9 cellular contexts compared by ENCODE assay signal in the genomic region with DNA sequence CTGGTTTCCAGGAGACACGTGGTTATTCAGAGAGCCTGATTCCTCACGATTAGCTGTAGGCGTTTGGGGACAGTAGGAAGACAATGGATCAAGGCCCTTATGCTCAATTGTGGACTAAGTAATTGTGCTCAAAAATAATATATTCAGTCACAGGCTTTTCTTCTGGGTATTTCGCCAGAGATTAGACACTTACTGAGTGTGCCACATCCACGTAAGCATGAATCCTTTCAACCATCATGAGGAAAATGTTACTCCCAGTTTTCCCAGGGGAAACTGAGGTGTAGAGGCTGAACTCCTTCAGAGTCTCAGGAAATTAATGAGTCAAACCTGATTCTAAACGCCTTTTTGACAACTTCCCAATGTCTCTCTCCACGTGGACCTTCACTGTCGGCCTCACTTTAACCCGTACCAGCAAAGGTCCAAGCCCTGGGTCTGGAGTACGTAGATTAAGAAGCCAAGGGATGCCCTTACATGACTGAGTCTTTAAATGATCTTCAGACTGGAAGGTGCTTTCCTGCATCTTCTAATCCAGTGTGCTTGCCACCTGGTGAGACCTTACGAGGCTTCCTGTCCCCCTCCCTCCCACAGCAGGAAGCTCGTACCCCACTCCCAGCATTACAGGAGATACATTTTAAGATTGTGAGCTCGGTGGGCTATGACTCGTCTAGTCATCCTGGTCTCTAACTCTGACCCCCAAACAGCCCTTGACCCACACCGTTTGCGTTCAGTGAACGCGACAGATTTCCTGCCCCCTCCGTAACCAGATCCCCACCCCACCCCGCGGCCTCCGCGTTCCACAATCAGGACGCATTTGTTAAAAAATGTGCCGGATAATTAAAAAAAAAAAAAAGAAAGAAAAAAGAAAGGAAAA. TPM values are rescaled to one million over a fixed set of nuclear protein-coding genes. Genes with fewer than 3 reads are reported as not detected.
DNase-seq lines count a peak whose midpoint lies in the region; ATAC-seq, FAIRE-seq and TF ChIP-seq lines count a peak whose summit lies in the region.
"Had no signal": no experiment of that assay in that cellular context is flagged by ENCODE, and none has a peak within 500 bp of the region (broad histone marks: within the 10 kb centered on the region; RNA-seq: fewer than 3 reads in every experiment).

No MANE protein-coding gene starts in this region.

- H2AFZ ChIP-seq in hepatocyte = peak overlapping the region; percentile 88

- H3K36me3 ChIP-seq in hepatocyte (replicated peaks; ENCODE audit: insufficient read depth, low read depth) (no peaks in the 10 kb centered on the region), small intestine (ENCODE audit: control insufficient read depth in 2 of 2, insufficient read depth in 2 of 2, low read length in 2 of 2) (no peaks in the 10 kb centered on the region)

- H3K9me3 ChIP-seq in hepatocyte (ENCODE audit: low read depth) = no peaks in the 10 kb centered on the region
- no peaks in the 10 kb centered on the region for H3K9me3 ChIP-seq in small intestine (ENCODE audit: control insufficient read depth, low read depth)

- H3K4me3 ChIP-seq in hepatocyte (peak overlapping the region; percentile 76), small intestine (ENCODE audit: low read depth in 1 of 2, low read length in 2 of 2) (peak overlapping the region; percentile 85 to 88)

- H3K9me2 ChIP-seq in hepatocyte (replicated peaks; ENCODE audit: insufficient read depth) = no peaks in the 10 kb centered on the region

- peak; percentile 45 for DNase-seq in GF-D8 (lab: John Stamatoyannopoulos, UW)
- DNase-seq in NCI-H69 (lab: John Stamatoyannopoulos, UW) = peak; percentile 33
- peak; percentile 50 for DNase-seq in activated naive CD4-positive, alpha-beta T cell treated with anti-CD3 and anti-CD28 coated beads, Interleukin-2, amount 50 U/mL, for 16 hours
- no peak for DNase-seq in hepatocyte (ENCODE audit: low spot score)
- peak; percentile 36 for DNase-seq in small intestine
- DNase-seq in NCI-H345 treated with DMSO at 0.1 percent for 48 hours (lab: John Stamatoyannopoulos, UW; ENCODE audit: unreplicated experiment) = no peak
- DNase-seq in left lobe of liver (ENCODE audit: low spot score) = no peak

- H3K4me1 ChIP-seq in hepatocyte (ENCODE audit: insufficient read depth) (peaks cover 38% of the 10 kb centered on the region), small intestine (ENCODE audit: control insufficient read depth in 2 of 2, insufficient read depth in 1 of 2, low read depth in 1 of 2, low read length in 1 of 2) (peaks cover 13 to 19% of the 10 kb centered on the region in 2 donors)

- peaks cover 7% of the 10 kb centered on the region for H4K20me1 ChIP-seq in hepatocyte (ENCODE audit: insufficient read depth, poor library complexity, severe bottlenecking)

- peaks cover 56% of the 10 kb centered on the region for H3K79me2 ChIP-seq in hepatocyte

- no peak for ATAC-seq in left lobe of liver
- ATAC-seq in GM21528 (IDR thresholded peaks at IDR 0.05; ENCODE audit: low FRiP score, unreplicated experiment) = no peak

- H3K27ac ChIP-seq in hepatocyte (peak overlapping the region; percentile 95), small intestine (ENCODE audit: low read depth in 1 of 2, low read length in 1 of 2) (peak overlapping the region; percentile 96)

- FAIRE-seq in small intestine (lab: Jason Lieb, UNC) = no peak

- 12% methylated on average over 24 of the region's 25 CpGs for WGBS in hepatocyte (ENCODE audit: low lambda C conversion rate, missing lambda C conversion rate)
- 6 to 7% (median 7%) methylated on average over 25 of the region's 25 CpGs for WGBS in small intestine, 3 donors

- H3K27me3 ChIP-seq in hepatocyte (no peaks in the 10 kb centered on the region), small intestine (ENCODE audit: control insufficient read depth in 2 of 2, insufficient read depth in 2 of 2, low read length in 2 of 2) (no peaks in the 10 kb centered on the region)

- peak; percentile 6 for TF ChIP-seq CTCF in hepatocyte (IDR thresholded peaks at IDR 0.05; ENCODE audit: poor library complexity)

- peak overlapping the region; percentile 86 for H3K4me2 ChIP-seq in hepatocyte

RNA-seq across cellular contexts. Expression of a gene that starts 1.7 kb away (rescaled TPM):
- total RNA-seq in hepatocyte (314 and 332 TPM in 2 replicates), left lobe of liver (31.0 TPM)
- polyA plus RNA-seq in hepatocyte (376 and 403 TPM in 2 replicates), small intestine (100 to 1,000 TPM; 243 to 362 (median 254) TPM)

RNA-seq across cellular contexts. Expression of a gene that starts 31.7 kb away (rescaled TPM):
- total RNA-seq in hepatocyte (2.2 and 4.4 TPM in 2 replicates), left lobe of liver (not detected)
- polyA plus RNA-seq in hepatocyte (4.6 and 7.9 TPM in 2 replicates), small intestine (1 to 10 TPM in 2 of 3 donors, under 1 TPM in 1; 0.67 to 7.0 (median 1.4) TPM)
- total RNA-seq: activated CD8-positive, alpha-beta memory T cell treated with anti-CD3 and anti-CD28 coated beads for 36 hours had no signal

RNA-seq across cellular contexts. Expression of a gene that starts 43.0 kb away (rescaled TPM):
- total RNA-seq in hepatocyte = 37.6 and 57.1 TPM in 2 replicates
- 61.4 and 77.4 TPM in 2 replicates for polyA plus RNA-seq in hepatocyte
- polyA plus RNA-seq in small intestine = 10 to 100 TPM; 22.7 to 81.2 (median 73.0) TPM
- total RNA-seq in left lobe of liver = 20.1 TPM

Comparison
In these comparisons a context has a peak if more than half of its experiments do, and no peak if none do; other contexts are left out.
1. DNase-seq: peak in GF-D8 (single experiment), NCI-H69 (single experiment), activated naive CD4-positive, alpha-beta T cell treated with anti-CD3 and anti-CD28 coated beads, Interleukin-2, amount 50 U/mL, for 16 hours (single experiment) and small intestine (single experiment); none in hepatocyte (single experiment), NCI-H345 treated with DMSO at 0.1 percent for 48 hours (single experiment) and left lobe of liver (single experiment).